In the genomic region with DNA sequence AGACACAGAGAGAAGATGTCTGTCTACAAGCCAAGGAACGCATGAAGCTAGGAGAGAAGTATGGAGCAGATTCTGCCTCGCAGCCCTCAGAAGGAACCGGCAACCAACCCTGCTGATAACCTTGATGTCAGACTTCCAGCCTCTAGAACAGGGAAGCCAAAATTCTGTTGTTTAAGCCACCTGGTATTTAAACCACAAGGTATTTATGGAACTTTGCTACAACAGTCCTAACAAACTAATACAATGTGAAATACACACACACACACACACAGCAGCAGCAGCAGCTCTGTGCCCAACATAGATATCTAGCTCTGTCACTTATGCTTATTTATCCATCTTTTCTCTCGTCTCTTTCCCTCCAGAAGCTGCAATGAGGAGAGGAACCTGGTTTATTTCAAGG, we compare ENCODE assay signal across 19 cellular contexts.
A peak's percentile ranks its signal among the peaks of the same experiment; 100 is the strongest.
DNase-seq lines count a peak whose midpoint lies in the region; ATAC-seq and FAIRE-seq lines count a peak whose summit lies in the region.
"Had no signal": no experiment of that assay in that cellular context is flagged by ENCODE, and none has a peak within 500 bp of the region (broad histone marks: within the 10 kb centered on the region; RNA-seq: fewer than 3 reads in every experiment).

No MANE protein-coding gene starts in this region.

- peaks cover 3% of the 10 kb centered on the region; the same call in 1 of the 2 replicates for H3K4me1 ChIP-seq in SJCRH30
- no peaks in the 10 kb centered on the region for H3K4me1 ChIP-seq in mesendoderm (ENCODE audit: control insufficient read depth, low read depth, low read length)
- H3K4me1 ChIP-seq: Peyer's patch had no signal

- H3K79me1 ChIP-seq in mesendoderm (ENCODE audit: low read length): no peaks in the 10 kb centered on the region

- H3K9ac ChIP-seq in mesendoderm (ENCODE audit: low read length): no peak overlapping the region

- H3K27ac ChIP-seq in SJCRH30 (peak overlapping the region; percentile 25; the same call in 1 of the 2 replicates), mesendoderm (ENCODE audit: low read depth, low read length) (no peak overlapping the region)
- H3K27ac ChIP-seq: 22Rv1, Peyer's patch had no signal

- DNase-seq in A172 (ENCODE audit: low spot score): peak; percentile 52
- no peak for DNase-seq in SJCRH30
- no peak for DNase-seq in central memory CD8-positive, alpha-beta T cell (ENCODE audit: low spot score in 2 of 2)
- no peak for DNase-seq in mesendoderm
- no peak for DNase-seq in NCI-H524 treated with DMSO at 0.1 percent for 48 hours (lab: John Stamatoyannopoulos, UW)
- DNase-seq in activated naive CD4-positive, alpha-beta T cell treated with anti-CD3 and anti-CD28 coated beads, Interleukin-2, amount 50 U/mL, for 72 hours (ENCODE audit: low spot score in 2 of 2): no peak
- DNase-seq in GM19239 (ENCODE audit: insufficient read length, low spot score): no peak
- DNase-seq: NCI-H1105, NCI-H2029 treated with DMSO at 0.1 percent for 48 hours, NCI-H82, Peyer's patch had no signal

- H4K5ac ChIP-seq in mesendoderm (ENCODE audit: low read length): no peak overlapping the region

- H2AK5ac ChIP-seq in mesendoderm (ENCODE audit: low read length): no peak overlapping the region

- H3K79me2 ChIP-seq in mesendoderm (ENCODE audit: control insufficient read depth, insufficient read depth, low read length): no peaks in the 10 kb centered on the region

- no peak for ATAC-seq in central memory CD8-positive, alpha-beta T cell (replicated peaks; ENCODE audit: extremely low read depth, poor library complexity, severe bottlenecking)
- ATAC-seq in GM21717 (IDR thresholded peaks at IDR 0.05; ENCODE audit: unreplicated experiment): no peak
- ATAC-seq in activated naive CD4-positive, alpha-beta T cell treated with anti-CD3 and anti-CD28 coated beads, Interleukin-2, amount 50 U/mL, for 72 hours: no peak
- ATAC-seq: HCT116 had no signal

- no peak overlapping the region for H3K23ac ChIP-seq in mesendoderm (ENCODE audit: low read length)

- H3K4me2 ChIP-seq in mesendoderm (ENCODE audit: low read length): no peak overlapping the region

- H2BK120ac ChIP-seq in mesendoderm (ENCODE audit: low read depth, low read length): no peak overlapping the region

- H3K18ac ChIP-seq in mesendoderm (ENCODE audit: low read length): no peak overlapping the region

- H2BK5ac ChIP-seq in mesendoderm (ENCODE audit: low read length): no peak overlapping the region

- H3K36me3 Mint-ChIP-seq in central memory CD8-positive, alpha-beta T cell (ENCODE audit: insufficient read depth): peaks cover 6% of the 10 kb centered on the region
- peaks cover 15 to 29% of the 10 kb centered on the region in 2 donors for H3K36me3 Mint-ChIP-seq in activated naive CD4-positive, alpha-beta T cell treated with anti-CD3 and anti-CD28 coated beads, Interleukin-2, amount 50 U/mL, for 72 hours

- H3K27me3 ChIP-seq in SJCRH30 (no peaks in the 10 kb centered on the region), mesendoderm (ENCODE audit: insufficient read depth, low read length, poor library complexity) (no peaks in the 10 kb centered on the region)
- H3K27me3 ChIP-seq: Peyer's patch had no signal

- no peak overlapping the region for H2BK15ac ChIP-seq in mesendoderm (replicated peaks; ENCODE audit: low read depth)

- H3K9me3 ChIP-seq in SJCRH30 (replicated peaks): no peaks in the 10 kb centered on the region; the same call in 1 of the 2 replicates
- H3K9me3 ChIP-seq: Peyer's patch had no signal

- H3K4me3 ChIP-seq in SJCRH30 (no peak overlapping the region), mesendoderm (ENCODE audit: low read length) (no peak overlapping the region)
- H3K4me3 ChIP-seq: Peyer's patch had no signal

- H3K27me3 Mint-ChIP-seq in central memory CD8-positive, alpha-beta T cell: no peaks in the 10 kb centered on the region
- H3K27me3 Mint-ChIP-seq: IgD-negative memory B cell had no signal

- peaks cover 34% of the 10 kb centered on the region for H3K4me1 Mint-ChIP-seq in central memory CD8-positive, alpha-beta T cell
- H3K4me1 Mint-ChIP-seq: B cell, IgD-negative memory B cell had no signal

- FAIRE-seq in GM19239 (lab: Jason Lieb, UNC): no peak
- FAIRE-seq: D721Med, H1, HTR-8/SVneo had no signal

- no peaks in the 10 kb centered on the region for H3K36me3 ChIP-seq in SJCRH30
- no peaks in the 10 kb centered on the region for H3K36me3 ChIP-seq in mesendoderm (ENCODE audit: control insufficient read depth, insufficient read depth, low read length)
- H3K36me3 ChIP-seq: Peyer's patch had no signal

- WGBS in mesendoderm (ENCODE audit: extremely low coverage, insufficient coverage, low lambda C conversion rate): no CpG with 5 or more reads among the region's 4 CpGs

- no peak overlapping the region for H3K4me3 Mint-ChIP-seq in central memory CD8-positive, alpha-beta T cell
- H3K4me3 Mint-ChIP-seq: B cell, IgD-negative memory B cell had no signal

- H3K9me3 Mint-ChIP-seq in central memory CD8-positive, alpha-beta T cell: peaks cover 14% of the 10 kb centered on the region
- peaks cover 18 to 21% of the 10 kb centered on the region in 2 donors for H3K9me3 Mint-ChIP-seq in activated naive CD4-positive, alpha-beta T cell treated with anti-CD3 and anti-CD28 coated beads, Interleukin-2, amount 50 U/mL, for 72 hours

- H4K8ac ChIP-seq in mesendoderm (ENCODE audit: low read depth, low read length): no peak overlapping the region

- peak overlapping the region; percentile 8 for H3K4ac ChIP-seq in mesendoderm (ENCODE audit: low read depth, low read length)

- peak overlapping the region; percentile 56 for H3K27ac Mint-ChIP-seq in central memory CD8-positive, alpha-beta T cell (ENCODE audit: low read depth)
- no peak overlapping the region for H3K27ac Mint-ChIP-seq in activated naive CD4-positive, alpha-beta T cell treated with anti-CD3 and anti-CD28 coated beads, Interleukin-2, amount 50 U/mL, for 72 hours
- H3K27ac Mint-ChIP-seq: B cell had no signal

- no peak overlapping the region for H3K56ac ChIP-seq in mesendoderm (ENCODE audit: low read length)
